ENCODE assay signal across 20 cellular contexts in genomic region chr7:117793496-117793895, GRCh38.
"Had no signal": no experiment of that assay in that cellular context is flagged by ENCODE, and none has a peak within 500 bp of the region (broad histone marks: within the 10 kb centered on the region; RNA-seq: fewer than 3 reads in every experiment).

No MANE protein-coding gene starts in this region.

- H3K4me1 ChIP-seq: gastroesophageal sphincter, psoas muscle, sigmoid colon had no signal

- H3K9me3 Mint-ChIP-seq: activated T-cell treated with anti-CD3 and anti-CD28 coated beads, Interleukin-2, amount 50 U/mL, for 72 hours; stimulated activated naive CD8-positive, alpha-beta T cell treated with anti-CD3 and anti-CD28 coated beads, Interleukin-15, amount 100 ng/mL, for 72 hours; WTC11 had no signal

- H3K27me3 Mint-ChIP-seq: central memory CD8-positive, alpha-beta T cell; effector memory CD8-positive, alpha-beta T cell; natural killer cell treated with Interleukin-12 subunit alpha and Interleukin-12 subunit beta and Interleukin-15 and Interleukin-18, amount 100 ng/mL, for 72 hours had no signal

- FAIRE-seq: TTC549 had no signal

- DNase-seq: activated CD4-positive, alpha-beta T cell treated with anti-CD3 and anti-CD28 coated beads for 48 hours; activated CD8-positive, alpha-beta memory T cell treated with anti-CD3 and anti-CD28 coated beads, Interleukin-2, amount 50 U/mL, for 48 hours; activated gamma-delta T cell treated with Interleukin-2 at 50 U/mL for 16 hours; activated T-cell treated with anti-CD3 and anti-CD28 coated beads, Interleukin-2, amount 50 U/mL, for 72 hours; amniotic stem cell; cortex of kidney; effector memory CD8-positive, alpha-beta T cell; left ventricle myocardium superior; mesenchymal stem cell; psoas muscle; sigmoid colon; stimulated activated CD4-positive, alpha-beta T cell treated with anti-CD3 and anti-CD28 coated beads, Interleukin-1b, Interleukin-23, amount 100 ng/mL, for 48 hours; stimulated activated naive CD8-positive, alpha-beta T cell treated with anti-CD3 and anti-CD28 coated beads, Interleukin-15, amount 100 ng/mL, for 72 hours; SW 1271 had no signal

- H3K27me3 ChIP-seq: gastroesophageal sphincter, sigmoid colon had no signal

- H3K9me3 ChIP-seq: gastroesophageal sphincter, psoas muscle, sigmoid colon had no signal

- H3K36me3 Mint-ChIP-seq: activated naive CD8-positive, alpha-beta T cell; natural killer cell treated with Interleukin-12 subunit alpha and Interleukin-12 subunit beta and Interleukin-15 and Interleukin-18, amount 100 ng/mL, for 72 hours had no signal

- ATAC-seq: activated T-cell treated with anti-CD3 and anti-CD28 coated beads, Interleukin-2, amount 50 U/mL, for 72 hours; effector memory CD8-positive, alpha-beta T cell; gastroesophageal sphincter; left ventricle myocardium superior; natural killer cell treated with Interleukin-12 subunit alpha and Interleukin-12 subunit beta and Interleukin-15 and Interleukin-18, amount 100 ng/mL, for 72 hours; psoas muscle; stimulated activated naive CD8-positive, alpha-beta T cell treated with anti-CD3 and anti-CD28 coated beads, Interleukin-15, amount 100 ng/mL, for 72 hours; WTC11 had no signal

- H3K4me1 Mint-ChIP-seq: stimulated activated naive CD8-positive, alpha-beta T cell treated with anti-CD3 and anti-CD28 coated beads, Interleukin-15, amount 100 ng/mL, for 72 hours had no signal

- H3K27ac Mint-ChIP-seq: activated naive CD8-positive, alpha-beta T cell; activated T-cell treated with anti-CD3 and anti-CD28 coated beads, Interleukin-2, amount 50 U/mL, for 72 hours; effector memory CD8-positive, alpha-beta T cell; natural killer cell treated with Interleukin-12 subunit alpha and Interleukin-12 subunit beta and Interleukin-15 and Interleukin-18, amount 100 ng/mL, for 72 hours; stimulated activated naive CD8-positive, alpha-beta T cell treated with anti-CD3 and anti-CD28 coated beads, Interleukin-15, amount 100 ng/mL, for 72 hours; WTC11 had no signal

- H3K4me3 Mint-ChIP-seq: activated naive CD8-positive, alpha-beta T cell; activated T-cell treated with anti-CD3 and anti-CD28 coated beads, Interleukin-2, amount 50 U/mL, for 72 hours; central memory CD8-positive, alpha-beta T cell; effector memory CD8-positive, alpha-beta T cell; natural killer cell treated with Interleukin-12 subunit alpha and Interleukin-12 subunit beta and Interleukin-15 and Interleukin-18, amount 100 ng/mL, for 72 hours; stimulated activated naive CD8-positive, alpha-beta T cell treated with anti-CD3 and anti-CD28 coated beads, Interleukin-15, amount 100 ng/mL, for 72 hours; WTC11 had no signal

- H3K27ac ChIP-seq: gastroesophageal sphincter, psoas muscle had no signal

- H3K4me3 ChIP-seq: gastroesophageal sphincter, psoas muscle, sigmoid colon had no signal
